Comparison of ENCODE assay signal across 28 cellular contexts in genomic region chr9:95071925-95072324, GRCh38.
DNase-seq lines count a peak whose midpoint lies in the region; ATAC-seq, FAIRE-seq and TF ChIP-seq lines count a peak whose summit lies in the region.
"Had no signal": no experiment of that assay in that cellular context is flagged by ENCODE, and none has a peak within 500 bp of the region (broad histone marks: within the 10 kb centered on the region; RNA-seq: fewer than 3 reads in every experiment).

No MANE protein-coding gene starts in this region.

- TF ChIP-seq POLR2A in endothelial cell of umbilical vein (IDR thresholded peaks at IDR 0.05; ENCODE audit: low read depth, low read length) (no peak), gastrocnemius medialis (IDR thresholded peaks at IDR 0.05) (no peak), tibial nerve (IDR thresholded peaks at IDR 0.05) (no peak)

- H3K36me3 ChIP-seq in endothelial cell of umbilical vein (ENCODE audit: control insufficient read depth in 2 of 2, extremely low read depth in 1 of 2, insufficient read depth in 2 of 2, low read length in 2 of 2) (peaks cover 0 to 15% of the 10 kb centered on the region in 2 experiments), gastrocnemius medialis (no peaks in the 10 kb centered on the region), tibial nerve (peaks cover 0 to 59% (median 0%) of the 10 kb centered on the region in 3 donors)

- CTCF ChIA-PET in endothelial cell of umbilical vein (lab: Charles Lee): interaction anchor here (0.9 to 2.3 kb wide), 6 partner anchors 11 to 390 kb away, joined by 3 to 42 read pairs (median 5); no protein-coding TSS in a partner anchor

- H3K9ac ChIP-seq in endothelial cell of umbilical vein (replicated peaks; ENCODE audit: extremely low read depth, insufficient read depth, low read length): no peak overlapping the region
- H3K9ac ChIP-seq: SK-N-SH had no signal

- DNase-seq in cardiac septum (ENCODE audit: low spot score) (peak; percentile 49), right cardiac atrium (no peak), endothelial cell of umbilical vein (ENCODE audit: low read depth, low spot score) (no peak), gastrocnemius medialis (no peak), tibial nerve (ENCODE audit: low spot score in 2 of 2) (no peak), left colon (no peak)
- DNase-seq in activated CD4-positive, alpha-beta T cell treated with anti-CD3 and anti-CD28 coated beads for 1 hour: no peak
- DNase-seq in activated T-cell treated with anti-CD3 and anti-CD28 coated beads, Interleukin-2, amount 50 U/mL, for 24 hours: no peak
- DNase-seq: 8988T; activated B cell treated with CpG ODN at 0.5 μM for 24 hours; activated T-cell treated with anti-CD3 and anti-CD28 coated beads, Interleukin-2, amount 50 U/mL, for 4 hours; DMS79; IMR-90; NCI-H1417 treated with DMSO at 0.1 percent for 48 hours; NCI-H2029 treated with DMSO at 0.1 percent for 48 hours; NCI-H2227 treated with DMSO at 0.1 percent for 48 hours; NCI-H526 treated with DMSO at 0.1 percent for 48 hours; nephron progenitor cell; NK-92 treated with Interleukin-12 subunit alpha and Interleukin-12 subunit beta, amount 100 ng/mL, for 24 hours; SK-N-SH; stimulated activated CD4-positive, alpha-beta T cell treated with anti-CD3 and anti-CD28 coated beads, Interleukin-2, amount 100 ng/mL, for 24 hours; stimulated activated naive CD8-positive, alpha-beta T cell treated with anti-CD3 and anti-CD28 coated beads, Interleukin-15, Interleukin-2, amounts not matched to agents 100 U/mL and 50 U/mL, for 24 hours; upper lobe of right lung had no signal

- no peak overlapping the region for H2AFZ ChIP-seq in endothelial cell of umbilical vein (ENCODE audit: low read depth, low read length)

- H3K79me2 ChIP-seq in endothelial cell of umbilical vein (ENCODE audit: control insufficient read depth, insufficient read depth, low read length): peaks cover 11% of the 10 kb centered on the region

- H3K4me1 Mint-ChIP-seq in activated T-cell treated with anti-CD3 and anti-CD28 coated beads, Interleukin-2, amount 50 U/mL, for 24 hours (ENCODE audit: low read depth): no peaks in the 10 kb centered on the region
- H3K4me1 Mint-ChIP-seq: activated B cell treated with CpG ODN at 0.5 μM for 24 hours, memory B cell had no signal

- H3K27me3 ChIP-seq in right cardiac atrium (ENCODE audit: control insufficient read depth, insufficient read depth) (no peaks in the 10 kb centered on the region), endothelial cell of umbilical vein (ENCODE audit: control insufficient read depth in 2 of 2, insufficient read depth in 2 of 2, low read length in 2 of 2) (no peaks in the 10 kb centered on the region), gastrocnemius medialis (no peaks in the 10 kb centered on the region), tibial nerve (no peaks in the 10 kb centered on the region)
- H3K27me3 ChIP-seq: upper lobe of right lung had no signal

- ATAC-seq in right cardiac atrium (no peak), gastrocnemius medialis (no peak), left colon (no peak)
- ATAC-seq: activated T-cell treated with anti-CD3 and anti-CD28 coated beads, Interleukin-2, amount 50 U/mL, for 4 hours; stimulated activated naive CD8-positive, alpha-beta T cell treated with anti-CD3 and anti-CD28 coated beads, Interleukin-15, Interleukin-2, amounts not matched to agents 100 U/mL and 50 U/mL, for 24 hours; upper lobe of right lung had no signal

- no peak overlapping the region for H3K4me3 Mint-ChIP-seq in activated T-cell treated with anti-CD3 and anti-CD28 coated beads, Interleukin-2, amount 50 U/mL, for 24 hours
- H3K4me3 Mint-ChIP-seq: activated B cell treated with CpG ODN at 0.5 μM for 24 hours; activated T-cell treated with anti-CD3 and anti-CD28 coated beads, Interleukin-2, amount 50 U/mL, for 4 hours; brain; memory B cell; nephron progenitor cell; T-helper 1 cell treated with Interleukin-12 subunit alpha and Interleukin-12 subunit beta and Interleukin-4 antibody, amounts not matched to agents 30 μg/mL and 1 μg/mL, for 36 hours had no signal

- no peaks in the 10 kb centered on the region for H4K20me1 ChIP-seq in endothelial cell of umbilical vein (replicated peaks; ENCODE audit: control insufficient read depth, extremely low read depth, insufficient read depth, low read length)

- POLR2A ChIA-PET in endothelial cell of umbilical vein (lab: Charles Lee): no interaction called here

- TF ChIP-seq CTCF in endothelial cell of umbilical vein (IDR thresholded peaks at IDR 0.05; ENCODE audit: extremely low read depth in 1 of 2, insufficient read depth in 1 of 2, low read depth in 1 of 2, low read length in 2 of 2) (no peak), gastrocnemius medialis (IDR thresholded peaks at IDR 0.05 in 4 of 5, conservative IDR thresholded peaks at IDR 0.05 in 1 of 5) (no peak), tibial nerve (IDR thresholded peaks at IDR 0.05) (no peak)

- no peaks in the 10 kb centered on the region for H3K36me3 Mint-ChIP-seq in activated T-cell treated with anti-CD3 and anti-CD28 coated beads, Interleukin-2, amount 50 U/mL, for 24 hours (ENCODE audit: low read depth)

- H3K9me3 Mint-ChIP-seq in activated T-cell treated with anti-CD3 and anti-CD28 coated beads, Interleukin-2, amount 50 U/mL, for 24 hours: no peaks in the 10 kb centered on the region
- H3K9me3 Mint-ChIP-seq: activated B cell treated with CpG ODN at 0.5 μM for 24 hours; activated T-cell treated with anti-CD3 and anti-CD28 coated beads, Interleukin-2, amount 50 U/mL, for 4 hours; brain; memory B cell; nephron progenitor cell; T-helper 1 cell treated with Interleukin-12 subunit alpha and Interleukin-12 subunit beta and Interleukin-4 antibody, amounts not matched to agents 30 μg/mL and 1 μg/mL, for 36 hours had no signal

- no peak for TF ChIP-seq EP300 in tibial nerve (IDR thresholded peaks at IDR 0.05)

- H3K27me3 Mint-ChIP-seq in activated T-cell treated with anti-CD3 and anti-CD28 coated beads, Interleukin-2, amount 50 U/mL, for 24 hours: no peaks in the 10 kb centered on the region
- H3K27me3 Mint-ChIP-seq: activated B cell treated with CpG ODN at 0.5 μM for 24 hours, brain, memory B cell had no signal

- H3K27ac Mint-ChIP-seq in activated T-cell treated with anti-CD3 and anti-CD28 coated beads, Interleukin-2, amount 50 U/mL, for 24 hours: no peak overlapping the region
- H3K27ac Mint-ChIP-seq: activated B cell treated with CpG ODN at 0.5 μM for 24 hours; brain; memory B cell; nephron progenitor cell; T-helper 1 cell treated with Interleukin-12 subunit alpha and Interleukin-12 subunit beta and Interleukin-4 antibody, amounts not matched to agents 30 μg/mL and 1 μg/mL, for 36 hours had no signal

- in situ Hi-C loops in gastrocnemius medialis (cut with MboI; ENCODE audit: low sequenced_read_pairs in 4 of 4): no loop called here

- FAIRE-seq in endothelial cell of umbilical vein (lab: Jason Lieb, UNC): peak; percentile 24
- FAIRE-seq: G401.6 had no signal

- 76% methylated on average over 5 of the region's 5 CpGs for WGBS in right cardiac atrium
- WGBS in tibial nerve, 2 donors: 61 to 80% methylated on average over 5 of the region's 5 CpGs

- no peaks in the 10 kb centered on the region for H3K9me3 ChIP-seq in right cardiac atrium (ENCODE audit: control insufficient read depth, low read length)
- H3K9me3 ChIP-seq in endothelial cell of umbilical vein (replicated peaks; ENCODE audit: control insufficient read depth, insufficient read depth, low read length): no peaks in the 10 kb centered on the region
- H3K9me3 ChIP-seq in gastrocnemius medialis: no peaks in the 10 kb centered on the region
- no peaks in the 10 kb centered on the region for H3K9me3 ChIP-seq in tibial nerve
- H3K9me3 ChIP-seq: HAP-1, SK-N-SH, upper lobe of right lung had no signal

- intact Hi-C loops in cardiac septum (cut with DNase I) (no loop called here), right cardiac atrium (cut with DNase I) (loop anchor here in 1 of 4 donors (2.0 kb wide), 1 partner anchor 13 kb away; no protein-coding TSS in a partner anchor), endothelial cell of umbilical vein (cut with micrococcal nuclease) (no loop called here), gastrocnemius medialis (cut with DNase I; ENCODE audit: low total_unique reads) (loop anchor here (5.0 to 10.0 kb wide), 2 partner anchors 290 to 387 kb away; no protein-coding TSS in a partner anchor), left colon (cut with DNase I, micrococcal nuclease) (no loop called here)

- H3K4me3 ChIP-seq in right cardiac atrium (ENCODE audit: low read length) (no peak overlapping the region), endothelial cell of umbilical vein (replicated peaks in 1 of 3; ENCODE audit: insufficient read depth in 1 of 3, low read depth in 1 of 3, low read length in 3 of 3) (no peak overlapping the region), gastrocnemius medialis (no peak overlapping the region), tibial nerve (no peak overlapping the region)
- H3K4me3 ChIP-seq: HAP-1, upper lobe of right lung had no signal

- no TSS peak for BruUV-seq in endothelial cell of umbilical vein (replicated peaks; lab: Mats Ljungman, UMichigan)

- H3K9me1 ChIP-seq in endothelial cell of umbilical vein (replicated peaks; ENCODE audit: control insufficient read depth, extremely low read depth, insufficient read depth, low read length): no peaks in the 10 kb centered on the region

- H3K4me1 ChIP-seq in right cardiac atrium (ENCODE audit: control insufficient read depth, insufficient read depth, low read length): peaks cover 28% of the 10 kb centered on the region
- no peaks in the 10 kb centered on the region for H3K4me1 ChIP-seq in endothelial cell of umbilical vein (ENCODE audit: control insufficient read depth, extremely low read depth, insufficient read depth, low read length)
- H3K4me1 ChIP-seq in gastrocnemius medialis: peaks cover 92 to 95% of the 10 kb centered on the region in 2 donors
- H3K4me1 ChIP-seq in tibial nerve: peaks cover 0 to 98% (median 56%) of the 10 kb centered on the region in 4 donors

- H3K27ac ChIP-seq in right cardiac atrium (ENCODE audit: low read length) (no peak overlapping the region), endothelial cell of umbilical vein (ENCODE audit: insufficient read depth, low read depth, low read length) (no peak overlapping the region), gastrocnemius medialis (peak overlapping the region; percentile 85 to 96 (median 91)), tibial nerve (peak overlapping the region in 3 of 4 donors; percentile 21 to 94 (median 60))

- no peak overlapping the region for H3K4me2 ChIP-seq in endothelial cell of umbilical vein (ENCODE audit: insufficient read depth, low read length)
- H3K4me2 ChIP-seq: SK-N-SH had no signal

- dilution Hi-C loops in endothelial cell of umbilical vein (cut with MboI; ENCODE audit: extremely low pct_ligation_motif_present, low sequenced_read_pairs): no loop called here

TF ChIP-seq in endothelial cell of umbilical vein, 7 proteins besides CTCF, POLR2A, EP300 and RAD21 (continues in another document):
- no peak for TF ChIP-seq JUN (IDR thresholded peaks at IDR 0.05; ENCODE audit: borderline replicate concordance, insufficient read depth, insufficient read length, low read depth)
- no peak for TF ChIP-seq MYC (IDR thresholded peaks at IDR 0.05; ENCODE audit: low read depth, low read length)
- TF ChIP-seq, protein P1, sequence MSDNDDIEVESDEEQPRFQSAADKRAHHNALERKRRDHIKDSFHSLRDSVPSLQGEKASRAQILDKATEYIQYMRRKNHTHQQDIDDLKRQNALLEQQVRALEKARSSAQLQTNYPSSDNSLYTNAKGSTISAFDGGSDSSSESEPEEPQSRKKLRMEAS (IDR thresholded peaks at IDR 0.05; ENCODE audit: insufficient read depth, insufficient read length): no peak

Comparison
In these comparisons a context has a peak if more than half of its experiments do, and no peak if none do; other contexts are left out.
1. H3K27ac ChIP-seq: peak in gastrocnemius medialis (4 of 4) and tibial nerve (3 of 4); none in right cardiac atrium (single experiment) and endothelial cell of umbilical vein (single experiment).